In genomic region chr3:49539659-49540560, GRCh38 we compare ENCODE assay signal across 8 cellular contexts. TPM values are rescaled to one million over a fixed set of nuclear protein-coding genes. Genes with fewer than 3 reads are reported as not detected.
DNase-seq lines count a peak whose midpoint lies in the region; ATAC-seq and TF ChIP-seq lines count a peak whose summit lies in the region.

No MANE protein-coding gene starts in this region.

- TF ChIP-seq CTCF in GM13976 (IDR thresholded peaks at IDR 0.05; ENCODE audit: borderline replicate concordance, control extremely low read depth, extremely low read depth, insufficient read depth, missing control alignments) (peak; percentile 86), adrenal gland (IDR thresholded peaks at IDR 0.05) (peak; percentile 73 to 95 (median 92)), heart left ventricle (IDR thresholded peaks at IDR 0.05) (peak; percentile 87 to 99 (median 91)), upper lobe of right lung (IDR thresholded peaks at IDR 0.05) (peak; percentile 86)

- peak overlapping the region in 2 of 4 donors; percentile 38 to 46 for H3K4me3 ChIP-seq in adrenal gland
- H3K4me3 ChIP-seq in heart left ventricle, result peak overlapping the region; percentile 12 to 89 (median 57)
- peak overlapping the region; percentile 53 for H3K4me3 ChIP-seq in upper lobe of right lung

- H3K27ac ChIP-seq in adrenal gland (peak overlapping the region; percentile 70 to 91 (median 78)), heart left ventricle (peak overlapping the region; percentile 12 to 88 (median 76)), upper lobe of right lung (peak overlapping the region; percentile 59)

- H3K27me3 ChIP-seq in adrenal gland (no peaks in the 10 kb centered on the region), heart left ventricle (no peaks in the 10 kb centered on the region), upper lobe of right lung (no peaks in the 10 kb centered on the region)

- intact Hi-C loops in adrenal gland (cut with DNase I) (loop anchor here in 1 of 2 donors (2.0 kb wide), 1 partner anchor 131 kb away; no protein-coding TSS in a partner anchor), heart left ventricle (cut with DNase I) (loop anchor here (1.0 to 10.0 kb wide), 5 partner anchors 68 to 365 kb away; partner anchors contain the start of genes DAG1 (in 1 of the 10) and MST1R (in 1 of the 10)), posterior vena cava (cut with DNase I) (loop anchor here (2.0 to 5.0 kb wide), 3 partner anchors 131 to 142 kb away; partner anchors contain the start of gene APEH (in 1 of the 2)), upper lobe of right lung (cut with DNase I) (no loop called here)

- TF ChIP-seq POLR2A in adrenal gland (IDR thresholded peaks at IDR 0.05) (peak; percentile 59 to 86), heart left ventricle (IDR thresholded peaks at IDR 0.05) (peak in 1 of 2 donors; percentile 65)

- WGBS in adrenal gland, 4 donors, result 1 to 4% (median 1%) methylated on average over 17 to 63 of the region's 63 CpGs
- WGBS in heart left ventricle, 4 donors, result 0 to 2% (median 1%) methylated on average over 13 to 63 of the region's 63 CpGs

- no peaks in the 10 kb centered on the region for H3K36me3 ChIP-seq in adrenal gland (replicated peaks in 1 of 2)
- peaks cover 0 to 6% (median under 1%) of the 10 kb centered on the region in 9 donors for H3K36me3 ChIP-seq in heart left ventricle
- H3K36me3 ChIP-seq in upper lobe of right lung, result no peaks in the 10 kb centered on the region

- no peaks in the 10 kb centered on the region for H3K9me3 ChIP-seq in adrenal gland (replicated peaks in 1 of 3)
- no peaks in the 10 kb centered on the region for H3K9me3 ChIP-seq in heart left ventricle
- H3K9me3 ChIP-seq in upper lobe of right lung, result no peaks in the 10 kb centered on the region

- H3K4me1 ChIP-seq in adrenal gland (replicated peaks in 1 of 2) (peaks cover 19% of the 10 kb centered on the region in 2 donors), heart left ventricle (peaks cover 0 to 25% (median 7%) of the 10 kb centered on the region in 12 donors), upper lobe of right lung (peaks cover 13% of the 10 kb centered on the region)

- ATAC-seq in HG02852 (IDR thresholded peaks at IDR 0.05; ENCODE audit: unreplicated experiment) (peak; percentile 95), heart left ventricle (peak; percentile 92 to 98 (median 98)), upper lobe of right lung (peak; percentile 98)

- peak; percentile 97 for DNase-seq in GM13976 (ENCODE audit: low spot score)
- DNase-seq in NCI-H1436 treated with DMSO at 0.1 percent for 48 hours (lab: John Stamatoyannopoulos, UW), result peak; percentile 30
- peak; percentile 85 for DNase-seq in T follicular helper cell (ENCODE audit: low read depth)
- DNase-seq in adrenal gland, result peak; percentile 95 to 97 (median 96)
- DNase-seq in heart left ventricle, result peak; percentile 93 to 98 (median 95)
- DNase-seq in posterior vena cava (ENCODE audit: low spot score), result peak; percentile 98
- DNase-seq in upper lobe of right lung, result peak; percentile 98

- in situ Hi-C loops in GM13976 (cut with MboI; ENCODE audit: low sequenced_read_pairs, unreplicated experiment), result loop anchor here (10.0 kb wide), 1 partner anchor 135 kb away; the partner anchor contains the start of gene APEH

RNA-seq across cellular contexts. Expression of gene BSN, which starts 14.4 kb away (rescaled TPM):
- total RNA-seq in adrenal gland (1 to 10 TPM in 7 of 8 donors, under 1 TPM in 1; 0.72 to 4.6 (median 1.7) TPM), heart left ventricle (1 to 10 TPM in 5 of 9 donors, under 1 TPM in 4; 0.12 to 1.6 (median 1.0) TPM), posterior vena cava (under 1 TPM; 0.42 to 0.48 TPM), upper lobe of right lung (0.43 TPM)
- polyA plus RNA-seq in adrenal gland (1 to 10 TPM in 2 of 3 donors, under 1 TPM in 1; 0.27 to 3.9 (median 1.3) TPM), heart left ventricle (under 1 TPM; 0.19 to 0.42 TPM)

Comparison
In these comparisons a context has a peak if more than half of its experiments do, and no peak if none do; other contexts are left out.
1. DNase-seq: peak in every context shown above with its lines; median percentile 98 in posterior vena cava; 98 in upper lobe of right lung; 97 in GM13976; 96 in adrenal gland; 95 in heart left ventricle; 85 in T follicular helper cell; 30 in NCI-H1436 treated with DMSO at 0.1 percent for 48 hours.